8 cellular contexts compared by ENCODE assay signal in genomic region chr17:7560172-7561027, GRCh38. TPM values are rescaled to one million over a fixed set of nuclear protein-coding genes. Genes with fewer than 3 reads are reported as not detected.
DNase-seq lines count a peak whose midpoint lies in the region; ATAC-seq, FAIRE-seq and TF ChIP-seq lines count a peak whose summit lies in the region.

No MANE protein-coding gene starts in this region.

- ATAC-seq in SK-N-SH treated with all-trans-retinoic acid at 6 μM for 48 hours (peak; percentile 61), HG02884 (IDR thresholded peaks at IDR 0.05; ENCODE audit: unreplicated experiment) (no peak)

- intact Hi-C loops in breast epithelium (cut with DNase I; ENCODE audit: low total_unique reads) (loop anchor here (10.0 kb wide), 1 partner anchor 46 kb away; no protein-coding TSS in a partner anchor), kidney (cut with DNase I) (no loop called here)

- TF ChIP-seq CTCF in AG04449 (IDR thresholded peaks at IDR 0.05; ENCODE audit: insufficient read depth, low read length, missing control alignments) (peak; percentile 83), breast epithelium (IDR thresholded peaks at IDR 0.05) (peak; percentile 60 to 80 (median 75)), kidney (IDR thresholded peaks at IDR 0.05; ENCODE audit: borderline replicate concordance, extremely low read depth, insufficient read depth) (peak; percentile 63)

- H3K9me3 ChIP-seq in HAP-1, result no peaks in the 10 kb centered on the region
- no peaks in the 10 kb centered on the region for H3K9me3 ChIP-seq in breast epithelium
- no peaks in the 10 kb centered on the region for H3K9me3 ChIP-seq in kidney (ENCODE audit: control insufficient read depth in 1 of 2, low read length in 2 of 2)

- in situ Hi-C loops in HAP-1 (cut with MboI; ENCODE audit: low sequenced_read_pairs), result no loop called here

- H3K27ac ChIP-seq in breast epithelium (peak overlapping the region; percentile 98 to 99), kidney (ENCODE audit: low read depth in 2 of 2, low read length in 2 of 2) (peak overlapping the region; percentile 99 to 100)

- no peak for FAIRE-seq in kidney (lab: Jason Lieb, UNC)

- no peak for TF ChIP-seq POLR2A in breast epithelium (IDR thresholded peaks at IDR 0.05)

- peak overlapping the region; percentile 67 to 92 for H3K9ac ChIP-seq in kidney (ENCODE audit: low read length in 2 of 2)

- H3K4me1 ChIP-seq in HAP-1, result peaks cover 11% of the 10 kb centered on the region
- H3K4me1 ChIP-seq in breast epithelium, result peaks cover 15 to 43% of the 10 kb centered on the region in 2 donors
- peaks cover 35 to 49% of the 10 kb centered on the region in 2 donors for H3K4me1 ChIP-seq in kidney (ENCODE audit: control insufficient read depth in 1 of 2, insufficient read depth in 1 of 2, low read depth in 1 of 2, low read length in 2 of 2)

- DNase-seq in AG04449 (ENCODE audit: low read depth, low spot score) (no peak), HAP-1 (ENCODE audit: low spot score in 2 of 2) (peak; percentile 76 to 87), breast epithelium (ENCODE audit: low spot score in 2 of 2) (peak; percentile 55 to 76), kidney (peak; percentile 83), NCI-H2196 (lab: John Stamatoyannopoulos, UW; ENCODE audit: unreplicated experiment) (no peak)
- peak; percentile 55 to 62 for DNase-seq in stimulated activated CD4-positive, alpha-beta T cell treated with anti-CD3 and anti-CD28 coated beads, Interleukin-2, amount 100 ng/mL, for 48 hours

- H3K27me3 ChIP-seq in HAP-1 (ENCODE audit: low read depth) (no peaks in the 10 kb centered on the region), breast epithelium (no peaks in the 10 kb centered on the region)

- CTCF ChIA-PET in AG04449 (lab: Yijun Ruan, JAX), result interaction anchor here (0.6 to 3.3 kb wide), 84 partner anchors 10 to 515 kb away, joined by 3 to 140 read pairs (median 6); partner anchors contain the start of genes CD68, CTDNEP1, GABARAP and GPS2

- POLR2A ChIA-PET in AG04449 (lab: Yijun Ruan, JAX), result interaction anchor here (0.9 to 2.5 kb wide), 6 partner anchors 11 to 215 kb away, joined by 3 to 13 read pairs (median 4); partner anchors contain the start of genes POLR2A and SAT2

- H3K4me3 ChIP-seq in AG04449 (ENCODE audit: low read depth, low read length), result peak overlapping the region; percentile 84
- H3K4me3 ChIP-seq in HAP-1, result peak overlapping the region; percentile 90
- peak overlapping the region; percentile 81 to 90 (median 89) for H3K4me3 ChIP-seq in breast epithelium
- H3K4me3 ChIP-seq in kidney (ENCODE audit: low read length in 2 of 2), result peak overlapping the region; percentile 65 to 86

- H3K36me3 ChIP-seq in HAP-1 (replicated peaks), result peaks cover 20% of the 10 kb centered on the region
- no peaks in the 10 kb centered on the region for H3K36me3 ChIP-seq in breast epithelium
- peaks cover 6 to 14% of the 10 kb centered on the region in 2 donors for H3K36me3 ChIP-seq in kidney (ENCODE audit: control insufficient read depth in 1 of 2, insufficient read depth in 2 of 2, low read length in 2 of 2)

TF ChIP-seq in SK-N-SH treated with all-trans-retinoic acid at 6 μM for 48 hours, 23 proteins besides CTCF, POLR2A, EP300 and RAD21:
- TF ChIP-seq PPARA (CRISPR knock-in tag; IDR thresholded peaks at IDR 0.05; ENCODE audit: borderline replicate concordance), result no peak
- TF ChIP-seq OSR1 (CRISPR knock-in tag; IDR thresholded peaks at IDR 0.05), result no peak
- no peak for TF ChIP-seq TCF4 (CRISPR knock-in tag; IDR thresholded peaks at IDR 0.05; ENCODE audit: borderline replicate concordance)
- no peak for TF ChIP-seq ZFP30 (CRISPR knock-in tag; IDR thresholded peaks at IDR 0.05)
- no peak for TF ChIP-seq ZNF8 (CRISPR knock-in tag; IDR thresholded peaks at IDR 0.05)
- TF ChIP-seq, protein P1, sequence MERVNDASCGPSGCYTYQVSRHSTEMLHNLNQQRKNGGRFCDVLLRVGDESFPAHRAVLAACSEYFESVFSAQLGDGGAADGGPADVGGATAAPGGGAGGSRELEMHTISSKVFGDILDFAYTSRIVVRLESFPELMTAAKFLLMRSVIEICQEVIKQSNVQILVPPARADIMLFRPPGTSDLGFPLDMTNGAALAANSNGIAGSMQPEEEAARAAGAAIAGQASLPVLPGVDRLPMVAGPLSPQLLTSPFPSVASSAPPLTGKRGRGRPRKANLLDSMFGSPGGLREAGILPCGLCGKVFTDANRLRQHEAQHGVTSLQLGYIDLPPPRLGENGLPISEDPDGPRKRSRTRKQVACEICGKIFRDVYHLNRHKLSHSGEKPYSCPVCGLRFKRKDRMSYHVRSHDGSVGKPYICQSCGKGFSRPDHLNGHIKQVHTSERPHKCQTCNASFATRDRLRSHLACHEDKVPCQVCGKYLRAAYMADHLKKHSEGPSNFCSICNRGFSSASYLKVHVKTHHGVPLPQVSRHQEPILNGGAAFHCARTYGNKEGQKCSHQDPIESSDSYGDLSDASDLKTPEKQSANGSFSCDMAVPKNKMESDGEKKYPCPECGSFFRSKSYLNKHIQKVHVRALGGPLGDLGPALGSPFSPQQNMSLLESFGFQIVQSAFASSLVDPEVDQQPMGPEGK (CRISPR knock-in tag; IDR thresholded peaks at IDR 0.05; ENCODE audit: borderline replicate concordance), result no peak
- TF ChIP-seq ZC3H10 (CRISPR knock-in tag; IDR thresholded peaks at IDR 0.05), result no peak
- TF ChIP-seq RARB (CRISPR knock-in tag; IDR thresholded peaks at IDR 0.05), result no peak
- TF ChIP-seq CSDC2 (CRISPR knock-in tag; IDR thresholded peaks at IDR 0.05), result no peak
TF ChIP-seq in SK-N-SH treated with all-trans-retinoic acid at 6 μM for 48 hours: peak in this region for 0.

RNA-seq across cellular contexts. Expression of gene SENP3, which starts 1.3 kb away (rescaled TPM):
- total RNA-seq in breast epithelium, result 10 to 100 TPM; 59.5 to 65.2 (median 62.3) TPM
- 43.5 TPM for total RNA-seq in kidney
- 50.3 TPM for polyA plus RNA-seq in kidney (ENCODE audit: insufficient read depth, low read depth, low replicate concordance)

RNA-seq across cellular contexts. Expression of gene TNFSF13, which starts 1.9 kb away (rescaled TPM):
- total RNA-seq in breast epithelium (10 to 100 TPM; 25.2 to 36.7 (median 33.6) TPM), kidney (99.2 TPM)
- 68.6 TPM for polyA plus RNA-seq in kidney (ENCODE audit: insufficient read depth, low read depth, low replicate concordance)

RNA-seq across cellular contexts. Expression of gene TNFSF12, which starts 11.5 kb away (rescaled TPM):
- total RNA-seq in breast epithelium (10 to 100 TPM; 39.3 to 65.3 (median 41.1) TPM), kidney (48.0 TPM)
- polyA plus RNA-seq in kidney (ENCODE audit: insufficient read depth, low read depth, low replicate concordance), result 61.8 TPM

RNA-seq across cellular contexts. Expression of gene CD68, which starts 19.0 kb away (rescaled TPM):
- total RNA-seq in breast epithelium (100 to 1,000 TPM in 1 of 3 donors, 10 to 100 TPM in 2; 49.8 to 220 (median 70.5) TPM), kidney (92.6 TPM)
- polyA plus RNA-seq in kidney (ENCODE audit: insufficient read depth, low read depth, low replicate concordance), result 38.3 TPM

RNA-seq across cellular contexts. Expression of gene MPDU1, which starts 23.3 kb away (rescaled TPM):
- total RNA-seq in breast epithelium, result 100 to 1,000 TPM in 1 of 3 donors, 10 to 100 TPM in 2; 66.6 to 140 (median 74.4) TPM
- total RNA-seq in kidney, result 54.2 TPM
- 145 TPM for polyA plus RNA-seq in kidney (ENCODE audit: insufficient read depth, low read depth, low replicate concordance)

Comparison
In these comparisons a context has a peak if more than half of its experiments do, and no peak if none do; other contexts are left out.
1. DNase-seq: peak in HAP-1 (2 of 2), breast epithelium (2 of 2), kidney (single experiment) and stimulated activated CD4-positive, alpha-beta T cell treated with anti-CD3 and anti-CD28 coated beads, Interleukin-2, amount 100 ng/mL, for 48 hours (2 of 2); none in AG04449 (single experiment) and NCI-H2196 (single experiment).
2. Peak in every context shown above with its lines, with median percentiles within 50 percentile points of each other: H3K4me3 ChIP-seq and CTCF ChIP-seq.